In genomic region chr1:167995038-167995437, GRCh38 we compare ENCODE assay signal across 12 cellular contexts.
"Had no signal": no experiment of that assay in that cellular context is flagged by ENCODE, and none has a peak within 500 bp of the region (broad histone marks: within the 10 kb centered on the region; RNA-seq: fewer than 3 reads in every experiment).

No MANE protein-coding gene starts in this region.

- DNase-seq: activated CD4-positive, alpha-beta T cell treated with anti-CD3 and anti-CD28 coated beads, Interleukin-2, amount 10 ng/mL, durations not matched to agents 24 days and 14 days; activated CD8-positive, alpha-beta T cell treated with anti-CD3 and anti-CD28 coated beads, Interleukin-2, amount 10 ng/mL, durations not matched to agents 7 days and 5 days; activated naive CD4-positive, alpha-beta T cell treated with anti-CD3 and anti-CD28 coated beads for 36 hours; activated T-cell treated with anti-CD3 and anti-CD28 coated beads, Interleukin-2, amount 50 U/mL, for 24 hours; body of pancreas; central memory CD4-positive, alpha-beta T cell; natural killer cell; stimulated activated naive CD8-positive, alpha-beta T cell treated with anti-CD3 and anti-CD28 coated beads, Interleukin-15, amount 100 ng/mL, for 72 hours; trophoblast cell had no signal

- H3K9ac ChIP-seq: parathyroid adenoma had no signal

- H3K27ac ChIP-seq: body of pancreas, neutrophil, parathyroid adenoma had no signal

- ATAC-seq: activated CD8-positive, alpha-beta T cell treated with anti-CD3 and anti-CD28 coated beads, Interleukin-2, amount 10 ng/mL, durations not matched to agents 7 days and 5 days; body of pancreas; natural killer cell; stimulated activated naive CD8-positive, alpha-beta T cell treated with anti-CD3 and anti-CD28 coated beads, Interleukin-15, amount 100 ng/mL, for 72 hours had no signal

- H3K27me3 ChIP-seq: body of pancreas, neutrophil had no signal

- H3K9me3 ChIP-seq: body of pancreas, neutrophil had no signal

- H2AFZ ChIP-seq: parathyroid adenoma had no signal

- H3K4me1 ChIP-seq: parathyroid adenoma had no signal

- H3K4me3 ChIP-seq: body of pancreas, lung had no signal
